In genomic region chr4:109729155-109729562, GRCh38 we compare ENCODE assay signal across 1 cellular context.
TF ChIP-seq lines count a peak whose summit lies in the region.

No MANE protein-coding gene starts in this region.

TF ChIP-seq in H1, 55 proteins besides CTCF, POLR2A, EP300 and RAD21 (continued from another document):
- TF ChIP-seq CBX5 (IDR thresholded peaks at IDR 0.05; ENCODE audit: low read depth, low read length) (no peak), SIN3A (conservative IDR thresholded peaks at IDR 0.05 in 1 of 2, IDR thresholded peaks at IDR 0.05 in 1 of 2; ENCODE audit: low read depth in 1 of 2, low read length in 2 of 2) (peak in 1 of 2 experiments; percentile 31; a peak in 1 of 4 replicates), BACH1 (IDR thresholded peaks at IDR 0.05; ENCODE audit: low read length) (no peak)
TF ChIP-seq in H1: peak in this region for 1.
